8 cellular contexts compared by ENCODE assay signal in genomic region chr9:78296208-78296892, GRCh38. TPM values are rescaled to one million over a fixed set of nuclear protein-coding genes. Genes with fewer than 3 reads are reported as not detected.
A peak's percentile ranks its signal among the peaks of the same experiment; 100 is the strongest.
DNase-seq lines count a peak whose midpoint lies in the region; TF ChIP-seq lines count a peak whose summit lies in the region.

No MANE protein-coding gene starts in this region.

- H3K27me3 Mint-ChIP-seq in chondrocyte (ENCODE audit: low read depth) = no peaks in the 10 kb centered on the region

- peaks cover 0 to 41% (median 7%) of the 10 kb centered on the region in 11 experiments; a peak in 11 of 22 replicates for H4K20me1 ChIP-seq in BLaER1 treated with 17β-estradiol and CSF1 and Interleukin-3, amounts not matched to agents 10 nM and 100 nM

- peak overlapping the region; percentile 91 for H3K4me3 Mint-ChIP-seq in chondrocyte (ENCODE audit: unreplicated experiment)

- DNase-seq in HPDE6-E6E7 (ENCODE audit: extremely low spot score) = peak; percentile 33
- DNase-seq in SK-MEL-5 (ENCODE audit: low read depth, low spot score) = peak; percentile 44
- no peak for DNase-seq in chondrocyte (ENCODE audit: low spot score)
- peak; percentile 49 for DNase-seq in kidney tubule cell (ENCODE audit: low spot score)
- DNase-seq in stimulated activated CD4-positive, alpha-beta T cell treated with anti-CD3 and anti-CD28 coated beads, Interleukin-4, amount 100 ng/mL, for 1 hour = peak; percentile 28
- DNase-seq in NK-92 (lab: John Stamatoyannopoulos, UW; ENCODE audit: unreplicated experiment) = no peak
- no peak for DNase-seq in 8988T

- peak overlapping the region; percentile 71 to 91 (median 84); a peak in 21 of 22 replicates for H3K9ac ChIP-seq in BLaER1 treated with 17β-estradiol and CSF1 and Interleukin-3, amounts not matched to agents 10 nM and 100 nM

- no peak for TF ChIP-seq CTCF in chondrocyte (IDR thresholded peaks at IDR 0.05)

- peak overlapping the region; percentile 43 to 93 (median 87); a peak in 21 of 22 replicates for H3K27ac ChIP-seq in BLaER1 treated with 17β-estradiol and CSF1 and Interleukin-3, amounts not matched to agents 10 nM and 100 nM

- 0 out of 22 replicates have a peak, but pooled peaks cover 0 to 5% (median 0%) of the 10 kb centered on the region in 11 experiments for H3K27me3 ChIP-seq in BLaER1 treated with 17β-estradiol and CSF1 and Interleukin-3, amounts not matched to agents 10 nM and 100 nM

- H3K36me3 ChIP-seq in BLaER1 treated with 17β-estradiol and CSF1 and Interleukin-3, amounts not matched to agents 10 nM and 100 nM = peaks cover 8 to 21% (median 17%) of the 10 kb centered on the region in 11 experiments; a peak in 20 of 22 replicates

- peak overlapping the region; percentile 71 to 84 (median 78) for H3K4me3 ChIP-seq in BLaER1 treated with 17β-estradiol and CSF1 and Interleukin-3, amounts not matched to agents 10 nM and 100 nM

- H3K27ac Mint-ChIP-seq in chondrocyte (ENCODE audit: unreplicated experiment) = peak overlapping the region; percentile 99

- H3K4me2 ChIP-seq in BLaER1 treated with 17β-estradiol and CSF1 and Interleukin-3, amounts not matched to agents 10 nM and 100 nM = peak overlapping the region; percentile 81 to 97 (median 92)

- H3K4me1 ChIP-seq in BLaER1 treated with 17β-estradiol and CSF1 and Interleukin-3, amounts not matched to agents 10 nM and 100 nM = peaks cover 7 to 45% (median 36%) of the 10 kb centered on the region in 10 experiments; a peak in 19 of 20 replicates

- peaks cover 38% of the 10 kb centered on the region for H3K4me1 Mint-ChIP-seq in chondrocyte (ENCODE audit: low read depth)

- no peaks in the 10 kb centered on the region for H3K9me3 Mint-ChIP-seq in chondrocyte (ENCODE audit: low read depth)

- H3K36me3 Mint-ChIP-seq in chondrocyte (ENCODE audit: low read depth) = peaks cover 6% of the 10 kb centered on the region

- H3K9me3 ChIP-seq in BLaER1 treated with 17β-estradiol and CSF1 and Interleukin-3, amounts not matched to agents 10 nM and 100 nM (replicated peaks in 1 of 11) = no peaks in the 10 kb centered on the region

- in situ Hi-C loops in SK-MEL-5 (cut with HindIII; ENCODE audit: low pct_unique_long_range_greater_than_20kb, low sequenced_read_pairs) = no loop called here

RNA-seq across cellular contexts. Expression of gene PSAT1, which starts 0.6 kb away (rescaled TPM):
- total RNA-seq in SK-MEL-5 (2014; rRNA removed; shearing (Covaris generic)) = 239 and 261 TPM in 2 replicates
- 402 and 538 TPM in 2 replicates for polyA plus RNA-seq in SK-MEL-5 (2015; cell fraction: cytosol; rRNA removed)
- polyA plus RNA-seq in SK-MEL-5 (2015; cell fraction: nucleus; rRNA removed) = 147 and 164 TPM in 2 replicates
- total RNA-seq in chondrocyte = 45.0 to 302 TPM (median 299 TPM) in 3 replicates

Comparison
In these comparisons a context has a peak if more than half of its experiments do, and no peak if none do; other contexts are left out.
1. DNase-seq: peak in HPDE6-E6E7 (single experiment), SK-MEL-5 (single experiment), kidney tubule cell (single experiment) and stimulated activated CD4-positive, alpha-beta T cell treated with anti-CD3 and anti-CD28 coated beads, Interleukin-4, amount 100 ng/mL, for 1 hour (single experiment); none in chondrocyte (single experiment), NK-92 (single experiment) and 8988T (single experiment).